In the genomic region with DNA sequence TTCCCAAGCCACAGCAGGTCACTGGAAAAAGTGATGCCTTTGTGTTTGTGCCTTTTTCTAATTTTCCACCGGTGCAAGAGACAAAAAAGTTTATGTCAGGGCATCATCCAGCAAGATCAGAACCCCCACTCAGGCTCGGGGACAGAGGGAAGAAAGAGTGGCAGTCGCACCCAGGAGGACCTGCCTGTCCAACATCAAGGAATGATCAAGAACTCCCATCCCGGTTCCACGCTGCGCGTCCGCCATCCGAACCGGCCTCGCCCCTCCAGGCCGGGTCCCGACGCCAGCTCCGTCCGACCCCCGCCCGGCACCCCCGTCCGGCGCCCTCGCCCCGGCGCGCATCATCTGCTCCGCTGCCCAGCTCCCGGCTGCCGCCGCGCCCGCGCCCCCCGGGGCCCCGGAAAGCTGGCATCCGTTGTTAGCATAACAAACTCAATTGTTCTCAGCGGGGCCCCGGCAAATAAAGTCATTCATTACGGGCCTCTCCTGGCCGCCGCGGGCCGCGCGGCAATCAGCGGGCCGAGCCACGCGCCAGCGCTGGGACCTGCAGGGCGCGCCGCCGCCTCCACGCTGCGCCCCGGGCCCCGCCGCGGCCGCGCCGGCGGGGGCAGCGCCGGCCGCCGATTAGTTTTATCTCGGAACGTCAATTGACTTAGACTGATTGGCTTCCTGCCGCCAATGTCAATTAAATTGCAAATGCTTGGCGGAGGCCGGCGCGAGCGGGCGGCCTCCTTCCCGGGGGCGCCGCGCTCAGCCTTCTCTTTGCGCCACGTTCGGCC, we compare ENCODE assay signal across 11 cellular contexts. TPM values are rescaled to one million over a fixed set of nuclear protein-coding genes. Genes with fewer than 3 reads are reported as not detected.
A peak's percentile ranks its signal among the peaks of the same experiment; 100 is the strongest.
DNase-seq lines count a peak whose midpoint lies in the region; ATAC-seq and TF ChIP-seq lines count a peak whose summit lies in the region.
"Had no signal": no experiment of that assay in that cellular context is flagged by ENCODE, and none has a peak within 500 bp of the region (broad histone marks: within the 10 kb centered on the region; RNA-seq: fewer than 3 reads in every experiment).

No MANE protein-coding gene starts in this region.

- peak; percentile 86 for DNase-seq in GM23338 (ENCODE audit: low spot score)
- DNase-seq in naive thymus-derived CD4-positive, alpha-beta T cell, result no peak
- no peak for DNase-seq in SW 1271 (lab: John Stamatoyannopoulos, UW)
- no peak for DNase-seq in COLO668 (lab: John Stamatoyannopoulos, UW; ENCODE audit: unreplicated experiment)
- DNase-seq: NCI-H1436 treated with DMSO at 0.1 percent for 48 hours, SHP77 treated with DMSO at 0.1 percent for 48 hours had no signal

- H3K9me3 Mint-ChIP-seq in GM23338 (no peaks in the 10 kb centered on the region), brain (peaks cover 5 to 13% (median 10%) of the 10 kb centered on the region in 5 experiments)
- peaks cover 0 to 14% (median 9%) of the 10 kb centered on the region in 11 donors for H3K9me3 Mint-ChIP-seq in naive thymus-derived CD4-positive, alpha-beta T cell

- H3K4me2 ChIP-seq in BLaER1, result peak overlapping the region; percentile 56
- H3K4me2 ChIP-seq in GM23338, result peak overlapping the region; percentile 93

- H3K4me1 ChIP-seq in BLaER1 (peaks cover 38% of the 10 kb centered on the region), GM23338 (ENCODE audit: insufficient read depth) (peaks cover 20% of the 10 kb centered on the region)
- no peaks in the 10 kb centered on the region for H3K4me1 ChIP-seq in naive thymus-derived CD4-positive, alpha-beta T cell (ENCODE audit: control insufficient read depth in 2 of 2, insufficient read depth in 2 of 2, low read length in 2 of 2)

- CTCF ChIA-PET in naive thymus-derived CD4-positive, alpha-beta T cell (lab: Charles Lee), result interaction anchor here (0.6 kb wide), 1 partner anchor 256 kb away, joined by 3 read pairs; no protein-coding TSS in a partner anchor

- no peaks in the 10 kb centered on the region for H3K79me2 ChIP-seq in GM23338 (replicated peaks; ENCODE audit: insufficient read depth)

- no peak for TF ChIP-seq CTCF in GM23338 (conservative IDR thresholded peaks at IDR 0.05; ENCODE audit: low read depth in 2 of 2)
- TF ChIP-seq CTCF in brain (conservative IDR thresholded peaks at IDR 0.05), result no peak

- H2AFZ ChIP-seq in GM23338, result peak overlapping the region; percentile 76; the same call in 1 of the 2 replicates

- no peak overlapping the region for H3K9ac ChIP-seq in BLaER1

- H3K27ac ChIP-seq in BLaER1 (no peak overlapping the region), GM23338 (ENCODE audit: low read depth) (no peak overlapping the region)
- H3K27ac ChIP-seq in naive thymus-derived CD4-positive, alpha-beta T cell (ENCODE audit: low read depth, low read length), result no peak overlapping the region

- H3K4me3 ChIP-seq in BLaER1, result peak overlapping the region; percentile 33; the same call in 1 of the 2 replicates
- peak overlapping the region; percentile 75 for H3K4me3 ChIP-seq in GM23338
- H3K4me3 ChIP-seq in naive thymus-derived CD4-positive, alpha-beta T cell (ENCODE audit: low read length), result no peak overlapping the region

- H3K9me3 ChIP-seq in BLaER1, result no peaks in the 10 kb centered on the region
- H3K9me3 ChIP-seq in naive thymus-derived CD4-positive, alpha-beta T cell (ENCODE audit: control insufficient read depth in 2 of 3, low read length in 3 of 3), result peaks cover 0 to 8% (median 0%) of the 10 kb centered on the region in 3 experiments

- H3K27ac Mint-ChIP-seq in GM23338 (no peak overlapping the region), brain (no peak overlapping the region)
- H3K27ac Mint-ChIP-seq in naive thymus-derived CD4-positive, alpha-beta T cell, result no peak overlapping the region

- H3F3A ChIP-seq in GM23338 (replicated peaks; ENCODE audit: low read depth), result peaks cover 3% of the 10 kb centered on the region; the same call in 1 of the 2 replicates

- ATAC-seq in GM23338 (peak; percentile 59), GM21360 (IDR thresholded peaks at IDR 0.05; ENCODE audit: unreplicated experiment) (no peak), GM18867 (IDR thresholded peaks at IDR 0.05; ENCODE audit: unreplicated experiment) (no peak)
- no peak for ATAC-seq in naive thymus-derived CD4-positive, alpha-beta T cell

- no peaks in the 10 kb centered on the region for H3K36me3 Mint-ChIP-seq in GM23338 (ENCODE audit: low read depth)
- H3K36me3 Mint-ChIP-seq in brain, result no peaks in the 10 kb centered on the region
- peaks cover 0 to 8% (median 7%) of the 10 kb centered on the region in 5 donors for H3K36me3 Mint-ChIP-seq in naive thymus-derived CD4-positive, alpha-beta T cell

- H3K9me2 ChIP-seq in GM23338 (ENCODE audit: insufficient read depth), result no peaks in the 10 kb centered on the region

- POLR2A ChIA-PET in naive thymus-derived CD4-positive, alpha-beta T cell (lab: Charles Lee), result no interaction called here

- peaks cover 100% of the 10 kb centered on the region for H4K20me1 ChIP-seq in BLaER1
- 0 out of 2 replicates have a peak, but pooled peaks cover 11% of the 10 kb centered on the region for H4K20me1 ChIP-seq in GM23338 (replicated peaks; ENCODE audit: insufficient read depth)

- H3K27me3 ChIP-seq in BLaER1, result peaks cover 76% of the 10 kb centered on the region
- H3K27me3 ChIP-seq in GM23338 (ENCODE audit: insufficient read depth), result peaks cover 96% of the 10 kb centered on the region
- peaks cover 5 to 18% of the 10 kb centered on the region in 2 donors for H3K27me3 ChIP-seq in naive thymus-derived CD4-positive, alpha-beta T cell (ENCODE audit: control insufficient read depth in 2 of 2, insufficient read depth in 2 of 2, low read length in 2 of 2)

- intact Hi-C loops in naive thymus-derived CD4-positive, alpha-beta T cell (cut with micrococcal nuclease), result loop anchor here in 1 of 2 donors (2.0 kb wide), 1 partner anchor 45 kb away; no protein-coding TSS in a partner anchor

- H3K4me1 Mint-ChIP-seq in GM23338 (peaks cover 24% of the 10 kb centered on the region), brain (peaks cover 19% of the 10 kb centered on the region)
- peaks cover 5 to 21% (median 18%) of the 10 kb centered on the region in 7 donors for H3K4me1 Mint-ChIP-seq in naive thymus-derived CD4-positive, alpha-beta T cell

- H3K27me3 Mint-ChIP-seq in GM23338 (ENCODE audit: insufficient read depth, low read depth, poor library complexity) (peaks cover 71% of the 10 kb centered on the region), brain (peaks cover 96% of the 10 kb centered on the region)
- H3K27me3 Mint-ChIP-seq in naive thymus-derived CD4-positive, alpha-beta T cell, result peaks cover 66 to 79% (median 76%) of the 10 kb centered on the region in 5 donors

- H3K36me3 ChIP-seq in BLaER1 (peaks cover 92% of the 10 kb centered on the region), GM23338 (ENCODE audit: insufficient read depth) (no peaks in the 10 kb centered on the region)
- H3K36me3 ChIP-seq in naive thymus-derived CD4-positive, alpha-beta T cell (ENCODE audit: control insufficient read depth in 2 of 3, insufficient read depth in 3 of 3, low read length in 3 of 3), result no peaks in the 10 kb centered on the region

- peak overlapping the region; percentile 68 for H3K4me3 Mint-ChIP-seq in GM23338
- peak overlapping the region; percentile 62 to 80 (median 70) for H3K4me3 Mint-ChIP-seq in brain
- H3K4me3 Mint-ChIP-seq in naive thymus-derived CD4-positive, alpha-beta T cell, result peak overlapping the region; percentile 32 to 76 (median 55)

RNA-seq across cellular contexts. Expression of a gene that starts 48.1 kb away (rescaled TPM):
- total RNA-seq in GM23338 (2014; rRNA removed; shearing (Covaris generic)), result 0.17 and 0.27 TPM in 2 replicates
- 0.30 and 0.60 TPM in 2 replicates for polyA plus RNA-seq in GM23338 (2016; fragmentation: Nextera tagmentation; extraction: Ambion mirVana)
- polyA plus RNA-seq in brain (ENCODE audit: insufficient read depth, low read depth, low replicate concordance), result 18.7 TPM
- total RNA-seq in naive thymus-derived CD4-positive, alpha-beta T cell, result 1 to 10 TPM in 1 of 5 experiments, under 1 TPM in 4; 0.12 to 8.0 (median 0.40) TPM
- under 1 TPM in 1 of 2 donors, not detected in 1; 0.10 TPM for polyA plus RNA-seq in naive thymus-derived CD4-positive, alpha-beta T cell
- total RNA-seq: G401 had no signal

Comparison
In these comparisons a context has a peak if more than half of its experiments do, and no peak if none do; other contexts are left out.
1. RNA of a gene that starts 48.1 kb away (polyA plus RNA-seq): 18.7 TPM in brain (single experiment); 0.30 to 0.60 TPM in GM23338 and 0.10 TPM in naive thymus-derived CD4-positive, alpha-beta T cell; every median in the first group is over 10 times any median in the second.
2. Peak in every context shown above with its lines, with median percentiles within 50 percentile points of each other: H3K4me3 Mint-ChIP-seq.